27 cellular contexts compared by ENCODE assay signal in genomic region chr4:96525901-96526300, GRCh38.
DNase-seq lines count a peak whose midpoint lies in the region; ATAC-seq and TF ChIP-seq lines count a peak whose summit lies in the region.
"Had no signal": no experiment of that assay in that cellular context is flagged by ENCODE, and none has a peak within 500 bp of the region (broad histone marks: within the 10 kb centered on the region; RNA-seq: fewer than 3 reads in every experiment).

No MANE protein-coding gene starts in this region.

- no peak overlapping the region for H3K4me2 ChIP-seq in SK-N-SH
- no peak overlapping the region for H3K4me2 ChIP-seq in PC-3 (ENCODE audit: low read length)

- H3K36me3 Mint-ChIP-seq in stimulated activated effector memory CD8-positive, alpha-beta T cell treated with anti-CD3 and anti-CD28 coated beads, Interleukin-12 subunit alpha, Interleukin-12 subunit beta, amount 100 ng/mL, for 72 hours = no peaks in the 10 kb centered on the region
- H3K36me3 Mint-ChIP-seq: activated naive CD4-positive, alpha-beta T cell treated with anti-CD3 and anti-CD28 coated beads, Interleukin-2, amount 10 ng/mL, durations not matched to agents 7 days and 5 days; stimulated activated naive B cell treated with anti-CD40 and anti-IgM and Interleukin-4, amounts not matched to agents 10 μg/mL and 1 μg/mL and 100 μg/mL, for 72 hours had no signal

- H2AFZ ChIP-seq in SK-N-SH (ENCODE audit: low read depth) = no peak overlapping the region
- H2AFZ ChIP-seq in PC-3 (ENCODE audit: low read length) = no peak overlapping the region

- DNase-seq in SK-N-SH (no peak), PC-3 (peak; percentile 12), fibroblast of pulmonary artery (ENCODE audit: low read depth) (peak; percentile 5), Peyer's patch (no peak), OCI-M2 (lab: John Stamatoyannopoulos, UW; ENCODE audit: unreplicated experiment) (no peak)
- no peak for DNase-seq in stimulated activated effector memory CD8-positive, alpha-beta T cell treated with anti-CD3 and anti-CD28 coated beads, Interleukin-12 subunit alpha, Interleukin-12 subunit beta, amount 100 ng/mL, for 72 hours (ENCODE audit: low spot score in 2 of 2)
- DNase-seq: activated CD4-positive, alpha-beta T cell treated with anti-CD3 and anti-CD28 coated beads, Interleukin-2, amount 10 ng/mL, durations not matched to agents 7 days and 5 days; activated naive CD4-positive, alpha-beta T cell treated with anti-CD3 and anti-CD28 coated beads, Interleukin-2, amount 10 ng/mL, durations not matched to agents 7 days and 5 days; anterior cingulate cortex; BE2C; cerebellar nuclear complex; EL; glutamatergic neuron; HCEC 1CT; kidney glomerular epithelial cell; NCI-H1092; NCI-H1930; RPMI8226; stimulated activated CD4-positive, alpha-beta T cell treated with anti-CD3 and anti-CD28 coated beads, Interleukin-4, amount 100 ng/mL, for 1 hour; stimulated activated naive B cell treated with anti-CD40 and anti-IgM and Interleukin-4, amounts not matched to agents 10 μg/mL and 1 μg/mL and 100 μg/mL, for 72 hours; WERI-Rb-1 had no signal

- H3K9me3 Mint-ChIP-seq in stimulated activated effector memory CD8-positive, alpha-beta T cell treated with anti-CD3 and anti-CD28 coated beads, Interleukin-12 subunit alpha, Interleukin-12 subunit beta, amount 100 ng/mL, for 72 hours = peaks cover 8% of the 10 kb centered on the region

- no peaks in the 10 kb centered on the region for H4K20me1 ChIP-seq in SK-N-SH (ENCODE audit: insufficient read depth)
- H4K20me1 ChIP-seq in PC-3 (ENCODE audit: low read length) = no peaks in the 10 kb centered on the region

- no peak overlapping the region for H3K27ac Mint-ChIP-seq in stimulated activated effector memory CD8-positive, alpha-beta T cell treated with anti-CD3 and anti-CD28 coated beads, Interleukin-12 subunit alpha, Interleukin-12 subunit beta, amount 100 ng/mL, for 72 hours
- H3K27ac Mint-ChIP-seq: activated CD4-positive, alpha-beta T cell treated with anti-CD3 and anti-CD28 coated beads, Interleukin-2, amount 10 ng/mL, durations not matched to agents 7 days and 5 days; activated naive CD4-positive, alpha-beta T cell treated with anti-CD3 and anti-CD28 coated beads, Interleukin-2, amount 10 ng/mL, durations not matched to agents 7 days and 5 days; stimulated activated naive B cell treated with anti-CD40 and anti-IgM and Interleukin-4, amounts not matched to agents 10 μg/mL and 1 μg/mL and 100 μg/mL, for 72 hours had no signal

- no peak for TF ChIP-seq EP300 in SK-N-SH (IDR thresholded peaks at IDR 0.05; ENCODE audit: borderline replicate concordance in 1 of 2, low read depth in 1 of 2, low read length in 1 of 2)

- no peak overlapping the region for H3K9ac ChIP-seq in SK-N-SH
- H3K9ac ChIP-seq in PC-3 (ENCODE audit: low read length) = no peak overlapping the region

- H3K9me3 ChIP-seq in SK-N-SH = no peaks in the 10 kb centered on the region
- H3K9me3 ChIP-seq in PC-3 (ENCODE audit: low read length) = no peaks in the 10 kb centered on the region
- H3K9me3 ChIP-seq in Peyer's patch = peaks cover 0 to 2% (median 0%) of the 10 kb centered on the region in 4 donors
- H3K9me3 ChIP-seq: BE2C, suprapubic skin had no signal

- no peaks in the 10 kb centered on the region for H3K4me1 ChIP-seq in SK-N-SH (ENCODE audit: control insufficient read depth in 1 of 2, insufficient read depth in 2 of 2, low read depth in 1 of 2, low read length in 1 of 2)
- no peaks in the 10 kb centered on the region for H3K4me1 ChIP-seq in PC-3 (ENCODE audit: insufficient read depth, low read length)
- no peaks in the 10 kb centered on the region for H3K4me1 ChIP-seq in Peyer's patch
- H3K4me1 ChIP-seq: BE2C, suprapubic skin had no signal

- no peak overlapping the region for H3K4me3 Mint-ChIP-seq in stimulated activated effector memory CD8-positive, alpha-beta T cell treated with anti-CD3 and anti-CD28 coated beads, Interleukin-12 subunit alpha, Interleukin-12 subunit beta, amount 100 ng/mL, for 72 hours
- H3K4me3 Mint-ChIP-seq: activated CD4-positive, alpha-beta T cell treated with anti-CD3 and anti-CD28 coated beads, Interleukin-2, amount 10 ng/mL, durations not matched to agents 7 days and 5 days; activated naive CD4-positive, alpha-beta T cell treated with anti-CD3 and anti-CD28 coated beads, Interleukin-2, amount 10 ng/mL, durations not matched to agents 7 days and 5 days; stimulated activated naive B cell treated with anti-CD40 and anti-IgM and Interleukin-4, amounts not matched to agents 10 μg/mL and 1 μg/mL and 100 μg/mL, for 72 hours had no signal

- intact Hi-C loops in PC-3 (cut with micrococcal nuclease) = no loop called here

- no peaks in the 10 kb centered on the region for H3K4me1 Mint-ChIP-seq in stimulated activated effector memory CD8-positive, alpha-beta T cell treated with anti-CD3 and anti-CD28 coated beads, Interleukin-12 subunit alpha, Interleukin-12 subunit beta, amount 100 ng/mL, for 72 hours
- H3K4me1 Mint-ChIP-seq: activated CD4-positive, alpha-beta T cell treated with anti-CD3 and anti-CD28 coated beads, Interleukin-2, amount 10 ng/mL, durations not matched to agents 7 days and 5 days; activated naive CD4-positive, alpha-beta T cell treated with anti-CD3 and anti-CD28 coated beads, Interleukin-2, amount 10 ng/mL, durations not matched to agents 7 days and 5 days; stimulated activated naive B cell treated with anti-CD40 and anti-IgM and Interleukin-4, amounts not matched to agents 10 μg/mL and 1 μg/mL and 100 μg/mL, for 72 hours had no signal

- H3K27ac ChIP-seq in SK-N-SH (ENCODE audit: low read depth in 2 of 2, low read length in 1 of 2) = no peak overlapping the region
- H3K27ac ChIP-seq in PC-3 (ENCODE audit: low read length) = no peak overlapping the region
- H3K27ac ChIP-seq in Peyer's patch = no peak overlapping the region
- H3K27ac ChIP-seq: SK-N-MC, suprapubic skin, WERI-Rb-1 had no signal

- H3K9me2 ChIP-seq in SK-N-SH = no peaks in the 10 kb centered on the region; the same call in 1 of the 2 replicates
- H3K9me2 ChIP-seq in PC-3 (replicated peaks; ENCODE audit: low read length) = no peaks in the 10 kb centered on the region

- peak; percentile 78 for ATAC-seq in SK-N-SH treated with all-trans-retinoic acid at 6 μM for 48 hours
- peak; percentile 81 for ATAC-seq in PC-3
- no peak for ATAC-seq in stimulated activated effector memory CD8-positive, alpha-beta T cell treated with anti-CD3 and anti-CD28 coated beads, Interleukin-12 subunit alpha, Interleukin-12 subunit beta, amount 100 ng/mL, for 72 hours
- ATAC-seq in HG03280 (IDR thresholded peaks at IDR 0.05; ENCODE audit: unreplicated experiment) = no peak
- ATAC-seq: HepG2; stimulated activated naive B cell treated with anti-CD40 and anti-IgM and Interleukin-4, amounts not matched to agents 10 μg/mL and 1 μg/mL and 100 μg/mL, for 72 hours had no signal

- no TSS peak for BruUV-seq in PC-3 (replicated peaks; lab: Mats Ljungman, UMichigan)

- no peak overlapping the region for H3K4me3 ChIP-seq in SK-N-SH (ENCODE audit: low read depth in 2 of 2, low read length in 1 of 2)
- no peak overlapping the region for H3K4me3 ChIP-seq in PC-3 (ENCODE audit: low read length)
- no peak overlapping the region for H3K4me3 ChIP-seq in fibroblast of pulmonary artery (replicated peaks; ENCODE audit: low read depth, low read length)
- H3K4me3 ChIP-seq in Peyer's patch = no peak overlapping the region
- H3K4me3 ChIP-seq: lung, SK-N-MC, suprapubic skin had no signal

- no peak for TF ChIP-seq POLR2A in Peyer's patch (IDR thresholded peaks at IDR 0.05)

- CTCF ChIA-PET in SK-N-SH (lab: Yijun Ruan, JAX) = no interaction called here
- CTCF ChIA-PET in PC-3 (lab: Charles Lee) = no interaction called here

- no peak for TF ChIP-seq CTCF in SK-N-SH (IDR thresholded peaks at IDR 0.05)
- no peak for TF ChIP-seq CTCF in PC-3 (conservative IDR thresholded peaks at IDR 0.05; ENCODE audit: low read depth, low read length)
- TF ChIP-seq CTCF in fibroblast of pulmonary artery (IDR thresholded peaks at IDR 0.05; ENCODE audit: low read length, missing control alignments) = no peak
- TF ChIP-seq CTCF in Peyer's patch (IDR thresholded peaks at IDR 0.05) = no peak

- H3K79me2 ChIP-seq in SK-N-SH (ENCODE audit: insufficient read depth) (no peaks in the 10 kb centered on the region), PC-3 (ENCODE audit: low read length) (no peaks in the 10 kb centered on the region)

- H3K27me3 ChIP-seq in SK-N-SH (ENCODE audit: insufficient read depth) = no peaks in the 10 kb centered on the region
- no peaks in the 10 kb centered on the region for H3K27me3 ChIP-seq in PC-3 (ENCODE audit: low read length)
- no peaks in the 10 kb centered on the region for H3K27me3 ChIP-seq in Peyer's patch
- H3K27me3 ChIP-seq: BE2C, suprapubic skin had no signal

- H3F3A ChIP-seq in SK-N-SH (replicated peaks; ENCODE audit: insufficient read depth) (no peaks in the 10 kb centered on the region), PC-3 (ENCODE audit: low read length, unreplicated experiment) (no peaks in the 10 kb centered on the region)

- POLR2A ChIA-PET in SK-N-SH (lab: Yijun Ruan, JAX) = no interaction called here
- POLR2A ChIA-PET in PC-3 (lab: Charles Lee; ENCODE audit: unreplicated experiment) = no interaction called here

- H3K36me3 ChIP-seq in SK-N-SH (replicated peaks in 1 of 2; ENCODE audit: control insufficient read depth in 1 of 2, insufficient read depth in 2 of 2, low read length in 1 of 2) = no peaks in the 10 kb centered on the region
- no peaks in the 10 kb centered on the region for H3K36me3 ChIP-seq in PC-3 (ENCODE audit: low read depth, low read length)
- H3K36me3 ChIP-seq in Peyer's patch = no peaks in the 10 kb centered on the region
- H3K36me3 ChIP-seq: BE2C, suprapubic skin, WERI-Rb-1 had no signal

- no peak for TF ChIP-seq RAD21 in SK-N-SH (IDR thresholded peaks at IDR 0.05; ENCODE audit: low read length)

TF ChIP-seq in SK-N-SH treated with all-trans-retinoic acid at 6 μM for 48 hours, 23 proteins besides CTCF, POLR2A, EP300 and RAD21 (continues in another document):
- no peak for TF ChIP-seq ESRRG (CRISPR knock-in tag; IDR thresholded peaks at IDR 0.05)

TF ChIP-seq in SK-N-SH, 30 proteins besides CTCF, POLR2A, EP300 and RAD21:
- TF ChIP-seq POLR2AphosphoS5 (IDR thresholded peaks at IDR 0.05; ENCODE audit: low read depth, low read length) (no peak), ZBTB33 (IDR thresholded peaks at IDR 0.05; ENCODE audit: borderline replicate concordance, low read depth) (no peak)

Comparison
In these comparisons a context has a peak if more than half of its experiments do, and no peak if none do; other contexts are left out.
1. ATAC-seq: peak in SK-N-SH treated with all-trans-retinoic acid at 6 μM for 48 hours (single experiment) and PC-3 (single experiment); none in stimulated activated effector memory CD8-positive, alpha-beta T cell treated with anti-CD3 and anti-CD28 coated beads, Interleukin-12 subunit alpha, Interleukin-12 subunit beta, amount 100 ng/mL, for 72 hours (single experiment) and HG03280 (single experiment).
2. DNase-seq: peak in PC-3 (single experiment) and fibroblast of pulmonary artery (single experiment); none in SK-N-SH (single experiment), stimulated activated effector memory CD8-positive, alpha-beta T cell treated with anti-CD3 and anti-CD28 coated beads, Interleukin-12 subunit alpha, Interleukin-12 subunit beta, amount 100 ng/mL, for 72 hours (0 of 2), Peyer's patch (0 of 3) and OCI-M2 (single experiment).